8 cellular contexts compared by ENCODE assay signal in genomic region chr9:124776613-124776951, GRCh38. TPM values are rescaled to one million over a fixed set of nuclear protein-coding genes. Genes with fewer than 3 reads are reported as not detected.
DNase-seq lines count a peak whose midpoint lies in the region; ATAC-seq, FAIRE-seq and TF ChIP-seq lines count a peak whose summit lies in the region.

No MANE protein-coding gene starts in this region.

- peak overlapping the region; percentile 56 for H2AFZ ChIP-seq in keratinocyte (ENCODE audit: control insufficient read depth, low read length)

- no peaks in the 10 kb centered on the region for H3K9me3 ChIP-seq in keratinocyte (ENCODE audit: control insufficient read depth, low read depth, low read length)

- H3K4me1 ChIP-seq in keratinocyte (ENCODE audit: control insufficient read depth, extremely low read depth, insufficient read depth, low read length), result peaks cover 18% of the 10 kb centered on the region

- DNase-seq in NCI-H748 (lab: John Stamatoyannopoulos, UW; ENCODE audit: unreplicated experiment), result peak; percentile 24
- DNase-seq in NCI-H748 treated with DMSO at 0.1 percent for 48 hours (lab: John Stamatoyannopoulos, UW), result no peak
- DNase-seq in keratinocyte (ENCODE audit: low read depth, low spot score), result no peak
- no peak for DNase-seq in stimulated activated naive CD8-positive, alpha-beta T cell treated with anti-CD3 and anti-CD28 coated beads, Interleukin-15, amount 100 ng/mL, for 72 hours
- DNase-seq in KG1 (lab: John Stamatoyannopoulos, UW), result no peak
- no peak for DNase-seq in A172 (ENCODE audit: low spot score)
- DNase-seq in GDM1 (lab: John Stamatoyannopoulos, UW), result no peak

- FAIRE-seq in keratinocyte (lab: Jason Lieb, UNC), result no peak

- no peaks in the 10 kb centered on the region for H3K79me2 ChIP-seq in keratinocyte (ENCODE audit: control insufficient read depth, insufficient read depth, low read length)

- peak overlapping the region; percentile 62 for H3K4me3 Mint-ChIP-seq in activated T-helper 17 cell treated with anti-CD3 and anti-CD28 coated beads, Interleukin-2, amount 50 U/mL, for 72 hours
- H3K4me3 Mint-ChIP-seq in stimulated activated naive CD8-positive, alpha-beta T cell treated with anti-CD3 and anti-CD28 coated beads, Interleukin-15, amount 100 ng/mL, for 72 hours, result peak overlapping the region; percentile 80 to 81

- peak overlapping the region; percentile 16 for H3K9ac ChIP-seq in keratinocyte (ENCODE audit: control insufficient read depth, extremely low read depth, insufficient read depth, low read length)

- TF ChIP-seq CTCF in keratinocyte (optimal IDR thresholded peaks at IDR 0.05 in 1 of 3, IDR thresholded peaks at IDR 0.05 in 1 of 3, conservative IDR thresholded peaks at IDR 0.05 in 1 of 3; ENCODE audit: extremely low read depth in 1 of 3, insufficient read depth in 2 of 3, low read length in 3 of 3), result no peak

- no peak overlapping the region for H3K27ac Mint-ChIP-seq in activated T-helper 17 cell treated with anti-CD3 and anti-CD28 coated beads, Interleukin-2, amount 50 U/mL, for 72 hours
- H3K27ac Mint-ChIP-seq in stimulated activated naive CD8-positive, alpha-beta T cell treated with anti-CD3 and anti-CD28 coated beads, Interleukin-15, amount 100 ng/mL, for 72 hours, result no peak overlapping the region

- H3K4me3 ChIP-seq in keratinocyte (ENCODE audit: control insufficient read depth in 2 of 3, extremely low read depth in 1 of 3, insufficient read depth in 2 of 3, low read depth in 1 of 3, low read length in 3 of 3), result peak overlapping the region; percentile 25 to 69 (median 58)

- H3K27ac ChIP-seq in keratinocyte (ENCODE audit: control insufficient read depth, insufficient read depth, low read length), result no peak overlapping the region

- no peaks in the 10 kb centered on the region for H3K9me3 Mint-ChIP-seq in activated T-helper 17 cell treated with anti-CD3 and anti-CD28 coated beads, Interleukin-2, amount 50 U/mL, for 72 hours
- H3K9me3 Mint-ChIP-seq in stimulated activated naive CD8-positive, alpha-beta T cell treated with anti-CD3 and anti-CD28 coated beads, Interleukin-15, amount 100 ng/mL, for 72 hours, result no peaks in the 10 kb centered on the region

- peaks cover 22% of the 10 kb centered on the region for H3K27me3 Mint-ChIP-seq in activated T-helper 17 cell treated with anti-CD3 and anti-CD28 coated beads, Interleukin-2, amount 50 U/mL, for 72 hours
- H3K27me3 Mint-ChIP-seq in stimulated activated naive CD8-positive, alpha-beta T cell treated with anti-CD3 and anti-CD28 coated beads, Interleukin-15, amount 100 ng/mL, for 72 hours, result peaks cover 90% of the 10 kb centered on the region

- H3K36me3 ChIP-seq in keratinocyte (ENCODE audit: control insufficient read depth in 2 of 2, extremely low read depth in 1 of 2, insufficient read depth in 2 of 2, low read length in 2 of 2), result no peaks in the 10 kb centered on the region

- no peak for ATAC-seq in activated T-helper 17 cell treated with anti-CD3 and anti-CD28 coated beads, Interleukin-2, amount 50 U/mL, for 72 hours (replicated peaks)
- ATAC-seq in stimulated activated naive CD8-positive, alpha-beta T cell treated with anti-CD3 and anti-CD28 coated beads, Interleukin-15, amount 100 ng/mL, for 72 hours, result no peak

- no peaks in the 10 kb centered on the region for H3K9me1 ChIP-seq in keratinocyte (ENCODE audit: control insufficient read depth, extremely low read depth, insufficient read depth, low read length)

- peak overlapping the region; percentile 63 for H3K4me2 ChIP-seq in keratinocyte (ENCODE audit: control insufficient read depth, extremely low read depth, insufficient read depth, low read depth, low read length)

- peaks cover 5% of the 10 kb centered on the region for H4K20me1 ChIP-seq in keratinocyte (ENCODE audit: control insufficient read depth, extremely low read depth, insufficient read depth, low read length)

- peaks cover 20% of the 10 kb centered on the region for H3K27me3 ChIP-seq in keratinocyte (ENCODE audit: control insufficient read depth, extremely low read depth, insufficient read depth, low read length)

- no peaks in the 10 kb centered on the region for H3K36me3 Mint-ChIP-seq in activated T-helper 17 cell treated with anti-CD3 and anti-CD28 coated beads, Interleukin-2, amount 50 U/mL, for 72 hours (ENCODE audit: low read depth)

- H3K4me1 Mint-ChIP-seq in activated T-helper 17 cell treated with anti-CD3 and anti-CD28 coated beads, Interleukin-2, amount 50 U/mL, for 72 hours, result peaks cover 18% of the 10 kb centered on the region
- peaks cover 40% of the 10 kb centered on the region for H3K4me1 Mint-ChIP-seq in stimulated activated naive CD8-positive, alpha-beta T cell treated with anti-CD3 and anti-CD28 coated beads, Interleukin-15, amount 100 ng/mL, for 72 hours

- dilution Hi-C loops in keratinocyte (cut with MboI; ENCODE audit: extremely low pct_ligation_motif_present, low sequenced_read_pairs), result no loop called here

RNA-seq across cellular contexts. Expression of gene OLFML2A, which starts 0.4 kb away (rescaled TPM):
- not detected for total RNA-seq in activated T-helper 17 cell treated with anti-CD3 and anti-CD28 coated beads, Interleukin-2, amount 50 U/mL, for 72 hours
- polyA plus RNA-seq in keratinocyte, result 0.59 to 3.1 TPM (median 1.1 TPM) in 3 replicates
- polyA plus RNA-seq in keratinocyte (2011; ENCODE audit: low read depth), result 1.3 TPM
- polyA plus RNA-seq in keratinocyte (2011; cell fraction: cytosol; rRNA removed), result 0.47 and 0.83 TPM in 2 replicates
- polyA plus RNA-seq in keratinocyte (2011; cell fraction: nucleus; rRNA removed), result 2.0 and 3.3 TPM in 2 replicates
- polyA plus RNA-seq in keratinocyte (2012; ENCODE audit: low replicate concordance), result 0.63 and 1.9 TPM in 2 replicates
- 0.89 to 3.5 TPM (median 1.3 TPM) in 3 replicates for polyA minus RNA-seq in keratinocyte
- polyA minus RNA-seq in keratinocyte (2011; cell fraction: cytosol; rRNA and poly(A)+ RNA removed), result 2.7 TPM
- 2.5 and 4.5 TPM in 2 replicates for polyA minus RNA-seq in keratinocyte (2011; cell fraction: nucleus; rRNA and poly(A)+ RNA removed)
- total RNA-seq in A172 (2014; rRNA removed; shearing (Covaris generic)), result 12.0 and 18.0 TPM in 2 replicates

RNA-seq across cellular contexts. Expression of gene NR6A1, which starts 5.5 kb away (rescaled TPM):
- 1 to 10 TPM in 1 of 2 donors, under 1 TPM in 1; 0.98 to 1.2 TPM for total RNA-seq in activated T-helper 17 cell treated with anti-CD3 and anti-CD28 coated beads, Interleukin-2, amount 50 U/mL, for 72 hours
- polyA plus RNA-seq in keratinocyte, result 1.1 to 1.9 TPM (median 1.8 TPM) in 3 replicates
- 0.76 TPM for polyA plus RNA-seq in keratinocyte (2011; ENCODE audit: low read depth)
- 0.60 and 0.69 TPM in 2 replicates for polyA plus RNA-seq in keratinocyte (2011; cell fraction: cytosol; rRNA removed)
- 5.9 and 6.4 TPM in 2 replicates for polyA plus RNA-seq in keratinocyte (2011; cell fraction: nucleus; rRNA removed)
- polyA plus RNA-seq in keratinocyte (2012; ENCODE audit: low replicate concordance), result 0.91 and 1.5 TPM in 2 replicates
- 3.9 to 8.4 TPM (median 8.1 TPM) in 3 replicates for polyA minus RNA-seq in keratinocyte
- polyA minus RNA-seq in keratinocyte (2011; cell fraction: cytosol; rRNA and poly(A)+ RNA removed), result 0.96 TPM
- 4.2 and 7.4 TPM in 2 replicates for polyA minus RNA-seq in keratinocyte (2011; cell fraction: nucleus; rRNA and poly(A)+ RNA removed)
- total RNA-seq in A172 (2014; rRNA removed; shearing (Covaris generic)), result 0.28 and 1.2 TPM in 2 replicates

Comparison
In these comparisons a context has a peak if more than half of its experiments do, and no peak if none do; other contexts are left out.
1. RNA of gene OLFML2A, which starts 0.4 kb away (total RNA-seq): 12.0 to 18.0 TPM in A172; not detected in activated T-helper 17 cell treated with anti-CD3 and anti-CD28 coated beads, Interleukin-2, amount 50 U/mL, for 72 hours; every median in the first group is over 10 times any median in the second.